9 cellular contexts compared by ENCODE assay signal in genomic region chr2:195498176-195498575, GRCh38.
DNase-seq lines count a peak whose midpoint lies in the region; TF ChIP-seq lines count a peak whose summit lies in the region.
"Had no signal": no experiment of that assay in that cellular context is flagged by ENCODE, and none has a peak within 500 bp of the region (broad histone marks: within the 10 kb centered on the region; RNA-seq: fewer than 3 reads in every experiment).

No MANE protein-coding gene starts in this region.

- no peak overlapping the region for H2BK12ac ChIP-seq in mesenchymal stem cell (ENCODE audit: low read length in 2 of 2)

- H3K23ac ChIP-seq in mesenchymal stem cell (ENCODE audit: low read length in 2 of 2), result no peak overlapping the region

- H3K4me1 ChIP-seq in mesenchymal stem cell (ENCODE audit: control insufficient read depth, insufficient read depth, low read depth, low read length) (no peaks in the 10 kb centered on the region), thyroid gland (no peaks in the 10 kb centered on the region)
- H3K4me1 ChIP-seq: parathyroid adenoma had no signal

- peak; percentile 27 for TF ChIP-seq CTCF in HFF-Myc (IDR thresholded peaks at IDR 0.05; ENCODE audit: low read depth, low read length, missing control alignments)
- peak; percentile 23 for TF ChIP-seq CTCF in MCF 10A (IDR thresholded peaks at IDR 0.05; ENCODE audit: unreplicated experiment)
- peak in 5 of 6 experiments; percentile 14 to 53 (median 50) for TF ChIP-seq CTCF in thyroid gland (IDR thresholded peaks at IDR 0.05)

- H3K4me3 ChIP-seq in HFF-Myc (replicated peaks; ENCODE audit: low read depth, low read length) (no peak overlapping the region), mesenchymal stem cell (ENCODE audit: insufficient read depth in 1 of 2, low read depth in 1 of 2, low read length in 2 of 2) (no peak overlapping the region), thyroid gland (replicated peaks in 1 of 3) (no peak overlapping the region)

- H3K14ac ChIP-seq in mesenchymal stem cell (ENCODE audit: low read length in 2 of 2), result no peak overlapping the region

- intact Hi-C loops in MCF 10A (cut with micrococcal nuclease) (loop anchor here (1.0 to 10.0 kb wide), 3 partner anchors 162 to 569 kb away; partner anchors contain the start of gene DNAH7), thyroid gland (cut with DNase I) (loop anchor here (10.0 kb wide), 1 partner anchor 167 kb away; no protein-coding TSS in a partner anchor)

- TF ChIP-seq POLR2A in thyroid gland (IDR thresholded peaks at IDR 0.05), result no peak

- no peak overlapping the region for H2AFZ ChIP-seq in mesenchymal stem cell (ENCODE audit: low read depth, low read length)
- H2AFZ ChIP-seq: parathyroid adenoma had no signal

- no peak overlapping the region for H2AK5ac ChIP-seq in mesenchymal stem cell (ENCODE audit: low read length, severe bottlenecking)

- H3K27ac ChIP-seq in mesenchymal stem cell (ENCODE audit: low read length, poor library complexity, severe bottlenecking), result no peak overlapping the region
- no peak overlapping the region for H3K27ac ChIP-seq in thyroid gland
- H3K27ac ChIP-seq: parathyroid adenoma had no signal

- no peaks in the 10 kb centered on the region for H3K79me1 ChIP-seq in mesenchymal stem cell (replicated peaks; ENCODE audit: low read length, poor library complexity, severe bottlenecking)

- peak; percentile 26 for DNase-seq in GF-D8 (lab: John Stamatoyannopoulos, UW)
- no peak for DNase-seq in HFF-Myc (ENCODE audit: extremely low read depth, low read depth)
- DNase-seq in T follicular helper cell (ENCODE audit: low read depth), result peak; percentile 37
- DNase-seq in MCF 10A (ENCODE audit: unreplicated experiment), result peak; percentile 53
- peak; percentile 47 for DNase-seq in mesenchymal stem cell
- DNase-seq in thyroid gland, result peak; percentile 70 to 71
- no peak for DNase-seq in SK-N-DZ (ENCODE audit: low spot score)
- no peak for DNase-seq in NOMO-1 treated with dmso at 0.1 percent for 144 hours (lab: John Stamatoyannopoulos, UW; ENCODE audit: unreplicated experiment)

- no peaks in the 10 kb centered on the region for H3K27me3 Mint-ChIP-seq in MCF 10A (ENCODE audit: insufficient read depth, unreplicated experiment)

- no peaks in the 10 kb centered on the region for H3K9me3 ChIP-seq in mesenchymal stem cell (ENCODE audit: control insufficient read depth, low read length)
- no peaks in the 10 kb centered on the region for H3K9me3 ChIP-seq in thyroid gland

- H3K9ac ChIP-seq in mesenchymal stem cell (ENCODE audit: low read length), result no peak overlapping the region
- H3K9ac ChIP-seq: parathyroid adenoma had no signal

- no peak overlapping the region for H3K27ac Mint-ChIP-seq in MCF 10A (ENCODE audit: low read depth, unreplicated experiment)

- no peaks in the 10 kb centered on the region for H3K9me3 Mint-ChIP-seq in MCF 10A (ENCODE audit: unreplicated experiment)

- peaks cover 8% of the 10 kb centered on the region for H3K4me1 Mint-ChIP-seq in MCF 10A (ENCODE audit: insufficient read depth, unreplicated experiment)

- no peak overlapping the region for H4K8ac ChIP-seq in mesenchymal stem cell (ENCODE audit: low read length)

- H2BK5ac ChIP-seq in mesenchymal stem cell (ENCODE audit: low read depth, low read length, poor library complexity, severe bottlenecking), result no peak overlapping the region

- H3K4me2 ChIP-seq in mesenchymal stem cell (ENCODE audit: low read length, poor library complexity, severe bottlenecking), result no peak overlapping the region

- CTCF ChIA-PET in MCF 10A (lab: Yijun Ruan, JAX), result interaction anchor here (0.6 to 2.2 kb wide), 12 partner anchors 10 to 1820 kb away, joined by 3 to 13 read pairs (median 3); partner anchors contain the start of gene SLC39A10

- H4K91ac ChIP-seq in mesenchymal stem cell (ENCODE audit: low read length), result no peak overlapping the region

- no TSS peak for BruUV-seq in MCF 10A (replicated peaks; lab: Mats Ljungman, UMichigan)

- no peak overlapping the region for H2BK120ac ChIP-seq in mesenchymal stem cell (ENCODE audit: low read depth, low read length)

- H3K4ac ChIP-seq in mesenchymal stem cell (ENCODE audit: low read depth in 1 of 2, low read length in 2 of 2), result no peak overlapping the region

- H3K4me3 Mint-ChIP-seq in MCF 10A (ENCODE audit: unreplicated experiment), result no peak overlapping the region

- H3K36me3 ChIP-seq in mesenchymal stem cell (ENCODE audit: control insufficient read depth in 1 of 2, insufficient read depth in 2 of 2, low read depth in 1 of 2, low read length in 2 of 2) (no peaks in the 10 kb centered on the region), thyroid gland (no peaks in the 10 kb centered on the region)

- POLR2A ChIA-PET in MCF 10A (lab: Yijun Ruan, JAX), result interaction anchor here (0.6 to 2.0 kb wide), 5 partner anchors 11 to 162 kb away, joined by 3 to 9 read pairs (median 4); no protein-coding TSS in a partner anchor

- no peak overlapping the region for H3K18ac ChIP-seq in mesenchymal stem cell (ENCODE audit: low read depth in 1 of 2, low read length in 2 of 2)

- H3K27me3 ChIP-seq in mesenchymal stem cell (ENCODE audit: control insufficient read depth in 1 of 2, insufficient read depth in 1 of 2, low read length in 2 of 2) (no peaks in the 10 kb centered on the region), thyroid gland (no peaks in the 10 kb centered on the region)

- no peak overlapping the region for H2BK15ac ChIP-seq in mesenchymal stem cell (ENCODE audit: low read depth, poor library complexity, severe bottlenecking)

- no peaks in the 10 kb centered on the region for H3K36me3 Mint-ChIP-seq in MCF 10A (ENCODE audit: insufficient read depth, unreplicated experiment)

Comparison
In these comparisons a context has a peak if more than half of its experiments do, and no peak if none do; other contexts are left out.
1. DNase-seq: peak in GF-D8 (single experiment), T follicular helper cell (single experiment), MCF 10A (single experiment), mesenchymal stem cell (single experiment) and thyroid gland (2 of 2); none in HFF-Myc (single experiment), SK-N-DZ (single experiment) and NOMO-1 treated with dmso at 0.1 percent for 144 hours (single experiment).
2. Peak in every context shown above with its lines, with median percentiles within 50 percentile points of each other: CTCF ChIP-seq.